28 cellular contexts compared by ENCODE assay signal in genomic region chr18:506801-507200, GRCh38. TPM values are rescaled to one million over a fixed set of nuclear protein-coding genes. Genes with fewer than 3 reads are reported as not detected.
"Had no signal": no experiment of that assay in that cellular context is flagged by ENCODE, and none has a peak within 500 bp of the region (broad histone marks: within the 10 kb centered on the region; RNA-seq: fewer than 3 reads in every experiment).

No MANE protein-coding gene starts in this region.

- DNase-seq: naive thymus-derived CD8-positive, alpha-beta T cell; nephron progenitor cell; nucleus accumbens; pancreas; retina; right lobe of liver; sigmoid colon; small intestine; stimulated activated CD4-positive, alpha-beta T cell treated with anti-CD3 and anti-CD28 coated beads, Interleukin-15, amount 100 ng/mL, for 24 hours; stimulated activated CD4-positive, alpha-beta T cell treated with anti-CD3 and anti-CD28 coated beads, Interleukin-2, amount 100 ng/mL, for 24 hours; stimulated activated CD4-positive, alpha-beta T cell treated with anti-CD3 and anti-CD28 coated beads, Interleukin-2, amount 100 ng/mL, for 48 hours; stimulated activated CD4-positive, alpha-beta T cell treated with anti-CD3 and anti-CD28 coated beads, Interleukin-4, amount 100 ng/mL, for 24 hours; stimulated activated naive B cell treated with anti-CD40 and anti-IgM and Interleukin-4, amounts not matched to agents 10 μg/mL and 1 μg/mL and 100 μg/mL, for 72 hours; stimulated activated naive CD4-positive, alpha-beta T cell treated with Interleukin-2 at 50 U/mL for 16 hours; stomach; thyroid gland; upper lobe of right lung had no signal

- H3K4me3 ChIP-seq: pancreas, prostate gland, right atrium auricular region, right lobe of liver, sigmoid colon, stomach, thoracic aorta, thyroid gland, tibial nerve, upper lobe of right lung, vagina had no signal

- H3K36me3 Mint-ChIP-seq: natural killer cell treated with Interleukin-12 subunit alpha and Interleukin-12 subunit beta and Interleukin-15 and Interleukin-18, amount 100 ng/mL, for 72 hours; stimulated activated effector memory CD8-positive, alpha-beta T cell treated with anti-CD3 and anti-CD28 coated beads, Interleukin-12 subunit alpha, Interleukin-12 subunit beta, amount 100 ng/mL, for 72 hours; type B pancreatic cell had no signal

- FAIRE-seq: pancreas, small intestine had no signal

- ATAC-seq: naive thymus-derived CD8-positive, alpha-beta T cell; natural killer cell treated with Interleukin-12 subunit alpha and Interleukin-12 subunit beta and Interleukin-15 and Interleukin-18, amount 100 ng/mL, for 72 hours; pancreas; right lobe of liver; stimulated activated effector memory CD8-positive, alpha-beta T cell treated with anti-CD3 and anti-CD28 coated beads, Interleukin-12 subunit alpha, Interleukin-12 subunit beta, amount 100 ng/mL, for 72 hours; stimulated activated naive B cell treated with anti-CD40 and anti-IgM and Interleukin-4, amounts not matched to agents 10 μg/mL and 1 μg/mL and 100 μg/mL, for 72 hours; upper lobe of right lung had no signal

- H3K4me1 Mint-ChIP-seq: naive thymus-derived CD8-positive, alpha-beta T cell; neural crest cell; stimulated activated effector memory CD8-positive, alpha-beta T cell treated with anti-CD3 and anti-CD28 coated beads, Interleukin-12 subunit alpha, Interleukin-12 subunit beta, amount 100 ng/mL, for 72 hours had no signal

- H3K9me3 ChIP-seq: neutrophil, pancreas, prostate gland, right atrium auricular region, right lobe of liver, sigmoid colon, stomach, thoracic aorta, thyroid gland, tibial nerve, upper lobe of right lung, vagina had no signal

- H3K4me1 ChIP-seq: pancreas, prostate gland, right atrium auricular region, right lobe of liver, sigmoid colon, stomach, thyroid gland, tibial nerve, upper lobe of right lung, vagina had no signal

- H3K27ac Mint-ChIP-seq: naive thymus-derived CD8-positive, alpha-beta T cell; natural killer cell treated with Interleukin-12 subunit alpha and Interleukin-12 subunit beta and Interleukin-15 and Interleukin-18, amount 100 ng/mL, for 72 hours; nephron progenitor cell; stimulated activated effector memory CD8-positive, alpha-beta T cell treated with anti-CD3 and anti-CD28 coated beads, Interleukin-12 subunit alpha, Interleukin-12 subunit beta, amount 100 ng/mL, for 72 hours; stimulated activated naive B cell treated with anti-CD40 and anti-IgM and Interleukin-4, amounts not matched to agents 10 μg/mL and 1 μg/mL and 100 μg/mL, for 72 hours; stimulated activated naive CD8-positive, alpha-beta T cell treated with anti-CD3 and anti-CD28 coated beads, Interleukin-15, Interleukin-2, amounts not matched to agents 100 ng/mL and 50 ng/mL, for 24 hours; type B pancreatic cell had no signal

- H3K27me3 ChIP-seq: pancreas, right atrium auricular region, right lobe of liver, sigmoid colon, thyroid gland, tibial nerve, upper lobe of right lung, vagina had no signal

- H3K36me3 ChIP-seq: neutrophil, pancreas, prostate gland, right atrium auricular region, right lobe of liver, sigmoid colon, stomach, thoracic aorta, thyroid gland, tibial nerve, upper lobe of right lung, vagina had no signal

- H3K27ac ChIP-seq: neutrophil, pancreas, prostate gland, right atrium auricular region, right lobe of liver, sigmoid colon, stomach, thoracic aorta, thyroid gland, tibial nerve, upper lobe of right lung, vagina had no signal

- H3K9me3 Mint-ChIP-seq: natural killer cell treated with Interleukin-12 subunit alpha and Interleukin-12 subunit beta and Interleukin-15 and Interleukin-18, amount 100 ng/mL, for 72 hours; stimulated activated effector memory CD8-positive, alpha-beta T cell treated with anti-CD3 and anti-CD28 coated beads, Interleukin-12 subunit alpha, Interleukin-12 subunit beta, amount 100 ng/mL, for 72 hours; stimulated activated naive B cell treated with anti-CD40 and anti-IgM and Interleukin-4, amounts not matched to agents 10 μg/mL and 1 μg/mL and 100 μg/mL, for 72 hours; stimulated activated naive CD8-positive, alpha-beta T cell treated with anti-CD3 and anti-CD28 coated beads, Interleukin-15, Interleukin-2, amounts not matched to agents 100 ng/mL and 50 ng/mL, for 24 hours had no signal

- H3K4me3 Mint-ChIP-seq: naive thymus-derived CD8-positive, alpha-beta T cell; natural killer cell treated with Interleukin-12 subunit alpha and Interleukin-12 subunit beta and Interleukin-15 and Interleukin-18, amount 100 ng/mL, for 72 hours; nephron progenitor cell; neural crest cell; stimulated activated effector memory CD8-positive, alpha-beta T cell treated with anti-CD3 and anti-CD28 coated beads, Interleukin-12 subunit alpha, Interleukin-12 subunit beta, amount 100 ng/mL, for 72 hours; stimulated activated naive B cell treated with anti-CD40 and anti-IgM and Interleukin-4, amounts not matched to agents 10 μg/mL and 1 μg/mL and 100 μg/mL, for 72 hours; stimulated activated naive CD8-positive, alpha-beta T cell treated with anti-CD3 and anti-CD28 coated beads, Interleukin-15, Interleukin-2, amounts not matched to agents 100 ng/mL and 50 ng/mL, for 24 hours; type B pancreatic cell had no signal

RNA-seq across cellular contexts. Expression of gene COLEC12, which starts 6.3 kb away (rescaled TPM):
- total RNA-seq: natural killer cell treated with Interleukin-12 subunit alpha and Interleukin-12 subunit beta and Interleukin-15 and Interleukin-18, amount 100 ng/mL, for 72 hours had no signal
- polyA plus RNA-seq: naive thymus-derived CD8-positive, alpha-beta T cell had no signal
